In the genomic region with DNA sequence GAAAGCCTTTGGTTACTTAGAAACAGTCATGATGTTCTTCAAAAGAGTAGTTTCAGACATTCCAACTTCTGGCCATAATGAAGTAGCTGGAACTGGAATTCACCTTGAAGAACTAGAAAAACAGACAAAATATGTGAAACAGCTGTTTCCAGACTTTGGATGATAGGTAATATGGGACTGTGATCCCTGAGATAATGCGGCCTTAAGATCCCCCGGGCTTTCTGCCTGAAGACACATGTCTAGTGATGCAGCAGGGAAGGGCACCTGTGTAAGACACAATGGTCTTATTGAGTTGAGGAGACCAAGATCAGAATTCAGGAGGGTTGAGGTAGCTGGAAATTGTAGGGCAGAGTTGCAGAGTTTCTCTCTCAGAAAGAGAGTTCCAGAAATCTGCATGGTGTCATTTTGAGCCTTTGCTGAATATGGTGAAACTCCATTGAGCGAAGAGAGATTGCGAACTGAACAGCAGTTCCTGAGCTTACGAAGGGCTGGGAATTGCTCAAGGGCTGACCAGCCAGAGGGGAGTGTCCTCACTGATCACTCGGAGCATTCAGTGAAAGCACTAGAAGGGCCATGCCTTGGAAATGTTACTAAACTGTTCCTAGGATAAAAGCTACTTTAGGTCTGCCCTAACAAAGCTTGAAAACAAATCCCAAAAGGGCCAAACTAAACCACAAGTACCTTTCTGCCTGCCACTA, we compare ENCODE assay signal across 16 cellular contexts.
"Had no signal": no experiment of that assay in that cellular context is flagged by ENCODE, and none has a peak within 500 bp of the region (broad histone marks: within the 10 kb centered on the region; RNA-seq: fewer than 3 reads in every experiment).

No MANE protein-coding gene starts in this region.

- H3K9me3 Mint-ChIP-seq: activated naive CD8-positive, alpha-beta T cell treated with anti-CD3 and anti-CD28 coated beads, Interleukin-2, amount 50 U/mL, for 24 hours; naive B cell; stimulated activated memory B cell treated with anti-CD40 and anti-IgM and Interleukin-4, amounts not matched to agents 10 μg/mL and 1 μg/mL and 100 μg/mL, for 72 hours had no signal

- H3K4me3 ChIP-seq: esophagus muscularis mucosa, gastroesophageal sphincter, heart right ventricle, left lung had no signal

- H3K27ac Mint-ChIP-seq: activated naive CD8-positive, alpha-beta T cell treated with anti-CD3 and anti-CD28 coated beads, Interleukin-2, amount 50 U/mL, for 24 hours; stimulated activated memory B cell treated with anti-CD40 and anti-IgM and Interleukin-4, amounts not matched to agents 10 μg/mL and 1 μg/mL and 100 μg/mL, for 72 hours had no signal

- H3K4me1 Mint-ChIP-seq: activated naive CD8-positive, alpha-beta T cell treated with anti-CD3 and anti-CD28 coated beads, Interleukin-2, amount 50 U/mL, for 24 hours; naive B cell; stimulated activated memory B cell treated with anti-CD40 and anti-IgM and Interleukin-4, amounts not matched to agents 10 μg/mL and 1 μg/mL and 100 μg/mL, for 72 hours had no signal

- ATAC-seq: activated naive CD8-positive, alpha-beta T cell treated with anti-CD3 and anti-CD28 coated beads, Interleukin-2, amount 50 U/mL, for 24 hours; gastroesophageal sphincter; heart right ventricle; left lung; stimulated activated memory B cell treated with anti-CD40 and anti-IgM and Interleukin-4, amounts not matched to agents 10 μg/mL and 1 μg/mL and 100 μg/mL, for 72 hours had no signal

- H3K27me3 Mint-ChIP-seq: activated naive CD8-positive, alpha-beta T cell treated with anti-CD3 and anti-CD28 coated beads, Interleukin-2, amount 50 U/mL, for 24 hours; naive B cell; stimulated activated memory B cell treated with anti-CD40 and anti-IgM and Interleukin-4, amounts not matched to agents 10 μg/mL and 1 μg/mL and 100 μg/mL, for 72 hours had no signal

- H3K4me3 Mint-ChIP-seq: activated naive CD8-positive, alpha-beta T cell treated with anti-CD3 and anti-CD28 coated beads, Interleukin-2, amount 50 U/mL, for 24 hours; naive B cell; stimulated activated memory B cell treated with anti-CD40 and anti-IgM and Interleukin-4, amounts not matched to agents 10 μg/mL and 1 μg/mL and 100 μg/mL, for 72 hours had no signal

- DNase-seq: activated CD4-positive, alpha-beta T cell treated with anti-CD3 and anti-CD28 coated beads for 1 hour; activated CD4-positive, alpha-beta T cell treated with anti-CD3 and anti-CD28 coated beads, Interleukin-2, amount 50 U/mL, for 4 hours; activated naive CD4-positive, alpha-beta T cell treated with Interleukin-2 at 50 U/mL for 16 hours; activated naive CD8-positive, alpha-beta T cell treated with anti-CD3 and anti-CD28 coated beads, Interleukin-2, amount 50 U/mL, for 24 hours; activated T-cell treated with anti-CD3 and anti-CD28 coated beads for 4 hours; heart right ventricle; kidney; left lung; mammary epithelial cell; naive B cell; stimulated activated CD4-positive, alpha-beta T cell treated with anti-CD3 and anti-CD28 coated beads, Interleukin-2, amount 100 ng/mL, for 48 hours; T-helper 1 cell; T1000 had no signal

- H3K36me3 Mint-ChIP-seq: naive B cell had no signal
